ENCODE assay signal across 19 cellular contexts in genomic region chr9:110797611-110798010, GRCh38.
DNase-seq lines count a peak whose midpoint lies in the region; ATAC-seq and TF ChIP-seq lines count a peak whose summit lies in the region.
"Had no signal": no experiment of that assay in that cellular context is flagged by ENCODE, and none has a peak within 500 bp of the region (broad histone marks: within the 10 kb centered on the region; RNA-seq: fewer than 3 reads in every experiment).

No MANE protein-coding gene starts in this region.

- H3K4me2 ChIP-seq in osteoblast (ENCODE audit: insufficient read depth, low read length): peak overlapping the region; percentile 66
- H3K4me2 ChIP-seq: BLaER1 treated with 17β-estradiol and CSF1 and Interleukin-3, amounts not matched to agents 10 nM and 100 nM had no signal

- POLR2A ChIA-PET in Panc1 (lab: Charles Lee): no interaction called here

- ATAC-seq in Panc1: peak; percentile 56; the same call in 1 of the 2 replicates
- no peak for ATAC-seq in GM21825 (IDR thresholded peaks at IDR 0.05; ENCODE audit: unreplicated experiment)
- ATAC-seq in activated CD4-positive, CD25-positive, alpha-beta regulatory T cell treated with anti-CD3 and anti-CD28 coated beads, Interleukin-2, amount 50 U/mL, for 24 hours: no peak
- ATAC-seq: activated naive CD4-positive, alpha-beta T cell treated with anti-CD3 and anti-CD28 coated beads, Interleukin-2, amount 50 U/mL, for 72 hours; effector memory CD8-positive, alpha-beta T cell; left ventricle myocardium superior had no signal

- no peaks in the 10 kb centered on the region for H3K36me3 ChIP-seq in Panc1 (ENCODE audit: control insufficient read depth, insufficient read depth, low read length)
- H3K36me3 ChIP-seq in osteoblast (ENCODE audit: insufficient read depth, low read length): no peaks in the 10 kb centered on the region
- H3K36me3 ChIP-seq: BLaER1 treated with 17β-estradiol and CSF1 and Interleukin-3, amounts not matched to agents 10 nM and 100 nM; ovary; suprapubic skin; WERI-Rb-1 had no signal

- H3K36me3 Mint-ChIP-seq in progenitor cell of endocrine pancreas (ENCODE audit: insufficient read depth): no peaks in the 10 kb centered on the region
- H3K36me3 Mint-ChIP-seq: activated naive CD4-positive, alpha-beta T cell treated with anti-CD3 and anti-CD28 coated beads, Interleukin-2, amount 50 U/mL, for 72 hours had no signal

- no peaks in the 10 kb centered on the region for H3K4me1 Mint-ChIP-seq in progenitor cell of endocrine pancreas (ENCODE audit: low read depth)
- H3K4me1 Mint-ChIP-seq: activated CD4-positive, alpha-beta memory T cell treated with anti-CD3 and anti-CD28 coated beads, Interleukin-2, amount 10 ng/mL, durations not matched to agents 7 days and 5 days had no signal

- CTCF ChIA-PET in Panc1 (lab: Charles Lee): no interaction called here

- H3K4me3 ChIP-seq in Panc1 (ENCODE audit: low read depth in 2 of 2, low read length in 2 of 2): no peak overlapping the region
- H3K4me3 ChIP-seq in osteoblast (ENCODE audit: insufficient read depth, low read length): peak overlapping the region; percentile 30
- H3K4me3 ChIP-seq: BLaER1 treated with 17β-estradiol and CSF1 and Interleukin-3, amounts not matched to agents 10 nM and 100 nM; ovary; suprapubic skin had no signal

- peak overlapping the region; percentile 44 for H2AFZ ChIP-seq in osteoblast (ENCODE audit: low read length)

- H3K27ac ChIP-seq in Panc1 (ENCODE audit: low read length): no peak overlapping the region
- peak overlapping the region; percentile 80 for H3K27ac ChIP-seq in osteoblast (ENCODE audit: low read depth, low read length)
- H3K27ac ChIP-seq: BLaER1 treated with 17β-estradiol and CSF1 and Interleukin-3, amounts not matched to agents 10 nM and 100 nM; ovary; suprapubic skin; WERI-Rb-1 had no signal

- H3K27me3 ChIP-seq in Panc1 (ENCODE audit: control insufficient read depth, insufficient read depth, low read length) (no peaks in the 10 kb centered on the region), osteoblast (ENCODE audit: insufficient read depth, low read length) (no peaks in the 10 kb centered on the region)
- H3K27me3 ChIP-seq: BLaER1 treated with 17β-estradiol and CSF1 and Interleukin-3, amounts not matched to agents 10 nM and 100 nM; ovary; suprapubic skin had no signal

- DNase-seq in EL: peak; percentile 90
- DNase-seq in Panc1 (ENCODE audit: low read depth, low spot score): peak; percentile 45
- peak; percentile 77 for DNase-seq in dedifferentiated amniotic fluid mesenchymal stem cell (ENCODE audit: extremely low spot score)
- no peak for DNase-seq in osteoblast (ENCODE audit: insufficient read length, low spot score, missing footprints)
- DNase-seq in posterior vena cava (ENCODE audit: low spot score): no peak
- DNase-seq in progenitor cell of endocrine pancreas (ENCODE audit: low spot score, unreplicated experiment): no peak
- DNase-seq: activated CD4-positive, alpha-beta memory T cell treated with anti-CD3 and anti-CD28 coated beads, Interleukin-2, amount 10 ng/mL, durations not matched to agents 7 days and 5 days; activated T-cell treated with anti-CD3 and anti-CD28 coated beads, Interleukin-2, amount 50 U/mL, for 24 hours; effector memory CD8-positive, alpha-beta T cell; left ventricle myocardium superior; NCI-H1436 treated with DMSO at 0.1 percent for 48 hours; NCI-H2227 treated with DMSO at 0.1 percent for 48 hours; ovary; WERI-Rb-1 had no signal

- H3K9me3 Mint-ChIP-seq in progenitor cell of endocrine pancreas (ENCODE audit: low read depth): no peaks in the 10 kb centered on the region
- H3K9me3 Mint-ChIP-seq: activated CD4-positive, alpha-beta memory T cell treated with anti-CD3 and anti-CD28 coated beads, Interleukin-2, amount 10 ng/mL, durations not matched to agents 7 days and 5 days; activated T-cell treated with anti-CD3 and anti-CD28 coated beads, Interleukin-2, amount 50 U/mL, for 24 hours had no signal

- TF ChIP-seq CTCF in Panc1 (IDR thresholded peaks at IDR 0.05): no peak
- TF ChIP-seq CTCF in osteoblast (IDR thresholded peaks at IDR 0.05; ENCODE audit: extremely low read depth, low read depth, low read length): no peak
- no peak for TF ChIP-seq CTCF in progenitor cell of endocrine pancreas (IDR thresholded peaks at IDR 0.05; ENCODE audit: unreplicated experiment)

- intact Hi-C loops in Panc1 (cut with micrococcal nuclease; ENCODE audit: unreplicated experiment): no loop called here
- intact Hi-C loops in posterior vena cava (cut with DNase I): no loop called here

- no TSS peak for BruUV-seq in Panc1 (replicated peaks; lab: Mats Ljungman, UMichigan)

- no peaks in the 10 kb centered on the region for H3K27me3 Mint-ChIP-seq in progenitor cell of endocrine pancreas
- H3K27me3 Mint-ChIP-seq: activated CD4-positive, alpha-beta memory T cell treated with anti-CD3 and anti-CD28 coated beads, Interleukin-2, amount 10 ng/mL, durations not matched to agents 7 days and 5 days; activated T-cell treated with anti-CD3 and anti-CD28 coated beads, Interleukin-2, amount 50 U/mL, for 24 hours; effector memory CD8-positive, alpha-beta T cell had no signal

- H4K20me1 ChIP-seq in osteoblast (ENCODE audit: insufficient read depth, low read length): no peaks in the 10 kb centered on the region
- H4K20me1 ChIP-seq: BLaER1 treated with 17β-estradiol and CSF1 and Interleukin-3, amounts not matched to agents 10 nM and 100 nM had no signal

- H3K4me1 ChIP-seq in Panc1 (ENCODE audit: control insufficient read depth, insufficient read depth, low read length) (no peaks in the 10 kb centered on the region), osteoblast (ENCODE audit: insufficient read depth, low read length) (peaks cover 19% of the 10 kb centered on the region)
- H3K4me1 ChIP-seq: suprapubic skin had no signal

- H3K4me3 Mint-ChIP-seq in progenitor cell of endocrine pancreas (ENCODE audit: low read depth): no peak overlapping the region
- H3K4me3 Mint-ChIP-seq: activated CD4-positive, alpha-beta memory T cell treated with anti-CD3 and anti-CD28 coated beads, Interleukin-2, amount 10 ng/mL, durations not matched to agents 7 days and 5 days; activated T-cell treated with anti-CD3 and anti-CD28 coated beads, Interleukin-2, amount 50 U/mL, for 24 hours; effector memory CD8-positive, alpha-beta T cell had no signal

- in situ Hi-C loops in Panc1 (cut with HindIII; ENCODE audit: low pct_unique_long_range_greater_than_20kb, low sequenced_read_pairs): no loop called here

- H3K27ac Mint-ChIP-seq in progenitor cell of endocrine pancreas: no peak overlapping the region
- H3K27ac Mint-ChIP-seq: activated CD4-positive, alpha-beta memory T cell treated with anti-CD3 and anti-CD28 coated beads, Interleukin-2, amount 10 ng/mL, durations not matched to agents 7 days and 5 days; activated naive CD4-positive, alpha-beta T cell treated with anti-CD3 and anti-CD28 coated beads, Interleukin-2, amount 50 U/mL, for 72 hours; activated T-cell treated with anti-CD3 and anti-CD28 coated beads, Interleukin-2, amount 50 U/mL, for 24 hours; effector memory CD8-positive, alpha-beta T cell had no signal

- H3K79me2 ChIP-seq in osteoblast (ENCODE audit: insufficient read depth, low read length): no peaks in the 10 kb centered on the region

- H3K9me3 ChIP-seq in Panc1 (ENCODE audit: control insufficient read depth, insufficient read depth, low read depth, low read length) (no peaks in the 10 kb centered on the region), osteoblast (ENCODE audit: low read depth, low read length) (no peaks in the 10 kb centered on the region)
- H3K9me3 ChIP-seq: BLaER1 treated with 17β-estradiol and CSF1 and Interleukin-3, amounts not matched to agents 10 nM and 100 nM; ovary; suprapubic skin had no signal

Comparison
In these comparisons a context has a peak if more than half of its experiments do, and no peak if none do; other contexts are left out.
1. DNase-seq: peak in EL (single experiment), Panc1 (single experiment) and dedifferentiated amniotic fluid mesenchymal stem cell (single experiment); none in osteoblast (single experiment), posterior vena cava (single experiment) and progenitor cell of endocrine pancreas (single experiment).